Comparison of ENCODE assay signal across 26 cellular contexts in genomic region chrX:38864165-38864564, GRCh38.
DNase-seq lines count a peak whose midpoint lies in the region; ATAC-seq, FAIRE-seq and TF ChIP-seq lines count a peak whose summit lies in the region.
"Had no signal": no experiment of that assay in that cellular context is flagged by ENCODE, and none has a peak within 500 bp of the region (broad histone marks: within the 10 kb centered on the region; RNA-seq: fewer than 3 reads in every experiment).

No MANE protein-coding gene starts in this region.

- intact Hi-C loops in left ventricle myocardium superior (cut with micrococcal nuclease): no loop called here

- no peak for TF ChIP-seq CTCF in astrocyte (IDR thresholded peaks at IDR 0.05; ENCODE audit: insufficient read depth, low read depth, low read length)

- no peak overlapping the region for H3K4me2 ChIP-seq in astrocyte (ENCODE audit: low read length)

- H3K79me2 ChIP-seq in astrocyte (ENCODE audit: insufficient read depth, low read length): no peaks in the 10 kb centered on the region
- H3K79me2 ChIP-seq: parathyroid adenoma had no signal

- ATAC-seq in left ventricle myocardium superior (peak; percentile 66), HG03175 (IDR thresholded peaks at IDR 0.05; ENCODE audit: unreplicated experiment) (no peak)
- ATAC-seq: activated T-cell treated with anti-CD3 and anti-CD28 coated beads, Interleukin-2, amount 50 U/mL, for 72 hours; GM12878; left lobe of liver had no signal

- H4K20me1 ChIP-seq in astrocyte (ENCODE audit: insufficient read depth, low read length): no peaks in the 10 kb centered on the region

- H3K36me3 ChIP-seq in astrocyte (ENCODE audit: insufficient read depth, low read length) (no peaks in the 10 kb centered on the region), small intestine (ENCODE audit: control insufficient read depth in 2 of 2, insufficient read depth in 2 of 2, low read length in 2 of 2) (no peaks in the 10 kb centered on the region)
- H3K36me3 ChIP-seq: esophagus squamous epithelium, sigmoid colon had no signal

- no peak overlapping the region for H3K4me3 Mint-ChIP-seq in astrocyte (ENCODE audit: unreplicated experiment)
- H3K4me3 Mint-ChIP-seq: activated naive CD4-positive, alpha-beta T cell treated with anti-CD3 and anti-CD28 coated beads, Interleukin-2, amount 50 U/mL, for 24 hours; activated T-cell treated with anti-CD3 and anti-CD28 coated beads, Interleukin-2, amount 50 U/mL, for 72 hours; CD8-positive, alpha-beta memory T cell; mesothelial cell of epicardium; nephron progenitor cell had no signal

- no peak overlapping the region for H3K9ac ChIP-seq in astrocyte (ENCODE audit: low read length)
- H3K9ac ChIP-seq: parathyroid adenoma had no signal

- H2AFZ ChIP-seq in astrocyte (ENCODE audit: low read depth, low read length): no peak overlapping the region
- H2AFZ ChIP-seq: parathyroid adenoma had no signal

- WGBS in small intestine, 3 donors: 22 to 50% (median 43%) methylated on average over 1 of the region's 1 CpG

- H3K27me3 Mint-ChIP-seq in astrocyte (ENCODE audit: low read depth, unreplicated experiment): no peaks in the 10 kb centered on the region
- H3K27me3 Mint-ChIP-seq: activated naive CD4-positive, alpha-beta T cell treated with anti-CD3 and anti-CD28 coated beads, Interleukin-2, amount 50 U/mL, for 24 hours; CD8-positive, alpha-beta memory T cell had no signal

- TF ChIP-seq POLR2A in GM12891 (IDR thresholded peaks at IDR 0.05; ENCODE audit: low read depth, low read length): no peak

- H3K4me1 ChIP-seq in astrocyte (ENCODE audit: insufficient read depth, low read length) (no peaks in the 10 kb centered on the region), small intestine (ENCODE audit: control insufficient read depth in 2 of 2, insufficient read depth in 1 of 2, low read depth in 1 of 2, low read length in 1 of 2) (peaks cover 0 to 5% of the 10 kb centered on the region in 2 donors)
- H3K4me1 ChIP-seq: parathyroid adenoma had no signal

- peak; percentile 5 for FAIRE-seq in GM12891 (lab: Jason Lieb, UNC)
- peak; percentile 97 for FAIRE-seq in astrocyte (lab: Jason Lieb, UNC)
- no peak for FAIRE-seq in small intestine (lab: Jason Lieb, UNC)
- FAIRE-seq: GM12878, urothelium cell line had no signal

- H3K9me3 ChIP-seq in astrocyte (ENCODE audit: insufficient read depth, low read depth, low read length): no peaks in the 10 kb centered on the region
- no peaks in the 10 kb centered on the region for H3K9me3 ChIP-seq in small intestine (ENCODE audit: control insufficient read depth, low read depth)
- H3K9me3 ChIP-seq: esophagus squamous epithelium, sigmoid colon had no signal

- peaks cover 7% of the 10 kb centered on the region for H3K4me1 Mint-ChIP-seq in astrocyte (ENCODE audit: low read depth, unreplicated experiment)
- H3K4me1 Mint-ChIP-seq: mesothelial cell of epicardium, nephron progenitor cell had no signal

- no peak overlapping the region for H3K27ac Mint-ChIP-seq in astrocyte (ENCODE audit: unreplicated experiment)
- H3K27ac Mint-ChIP-seq: activated naive CD4-positive, alpha-beta T cell treated with anti-CD3 and anti-CD28 coated beads, Interleukin-2, amount 50 U/mL, for 24 hours; activated T-cell treated with anti-CD3 and anti-CD28 coated beads, Interleukin-2, amount 50 U/mL, for 72 hours; mesothelial cell of epicardium; nephron progenitor cell had no signal

- DNase-seq in GM12891 (ENCODE audit: insufficient read length, low spot score): no peak
- peak; percentile 39 for DNase-seq in astrocyte (ENCODE audit: low read depth)
- no peak for DNase-seq in left ventricle myocardium superior
- DNase-seq in small intestine: peak; percentile 58
- DNase-seq in NCI-H510A (lab: John Stamatoyannopoulos, UW): no peak
- no peak for DNase-seq in epidermal melanocyte (ENCODE audit: insufficient read length, low spot score)
- DNase-seq: activated CD4-positive, CD25-positive, alpha-beta regulatory T cell treated with anti-CD3 and anti-CD28 coated beads, Interleukin-2, amount 50 U/mL, for 72 hours; activated T-cell treated with anti-CD3 and anti-CD28 coated beads, Interleukin-2, amount 50 U/mL, for 72 hours; aorta; CD8-positive, alpha-beta memory T cell; DMS53; effector memory CD4-positive, alpha-beta T cell; esophagus squamous epithelium; head of caudate nucleus; NCI-H187 treated with DMSO at 0.1 percent for 48 hours; NCI-H82; nephron progenitor cell; sigmoid colon; substantia nigra had no signal

- H3K27me3 ChIP-seq in astrocyte (ENCODE audit: insufficient read depth, low read length): no peaks in the 10 kb centered on the region
- no peaks in the 10 kb centered on the region for H3K27me3 ChIP-seq in small intestine (ENCODE audit: control insufficient read depth in 2 of 2, insufficient read depth in 2 of 2, low read length in 2 of 2)
- H3K27me3 ChIP-seq: esophagus squamous epithelium, sigmoid colon had no signal

- H3K36me3 Mint-ChIP-seq in astrocyte (ENCODE audit: low read depth, unreplicated experiment): no peaks in the 10 kb centered on the region
- H3K36me3 Mint-ChIP-seq: activated naive CD4-positive, alpha-beta T cell treated with anti-CD3 and anti-CD28 coated beads, Interleukin-2, amount 50 U/mL, for 24 hours; CD8-positive, alpha-beta memory T cell; mesothelial cell of epicardium had no signal

- H3K4me3 ChIP-seq in astrocyte (ENCODE audit: insufficient read depth, low read depth, low read length) (no peak overlapping the region), small intestine (ENCODE audit: low read depth in 1 of 2, low read length in 2 of 2) (no peak overlapping the region)
- H3K4me3 ChIP-seq: esophagus squamous epithelium, GM12878, sigmoid colon had no signal

- peaks cover 2% of the 10 kb centered on the region for H3K9me3 Mint-ChIP-seq in astrocyte (ENCODE audit: unreplicated experiment)
- H3K9me3 Mint-ChIP-seq: activated naive CD4-positive, alpha-beta T cell treated with anti-CD3 and anti-CD28 coated beads, Interleukin-2, amount 50 U/mL, for 24 hours; activated T-cell treated with anti-CD3 and anti-CD28 coated beads, Interleukin-2, amount 50 U/mL, for 72 hours; CD8-positive, alpha-beta memory T cell had no signal

- H3K27ac ChIP-seq in astrocyte (ENCODE audit: low read depth, low read length) (no peak overlapping the region), small intestine (ENCODE audit: low read depth in 1 of 2, low read length in 1 of 2) (no peak overlapping the region)
- H3K27ac ChIP-seq: esophagus squamous epithelium, parathyroid adenoma, sigmoid colon had no signal

TF ChIP-seq in GM12891, 5 proteins besides CTCF, POLR2A, EP300 and RAD21:
- TF ChIP-seq POLR2AphosphoS5 (IDR thresholded peaks at IDR 0.05; ENCODE audit: low read depth, low read length): no peak
- no peak for TF ChIP-seq POU2F2 (IDR thresholded peaks at IDR 0.05; ENCODE audit: low read depth, low read length)
- TF ChIP-seq TAF1 (IDR thresholded peaks at IDR 0.05; ENCODE audit: low read depth, low read length): no peak
- TF ChIP-seq PAX5 (IDR thresholded peaks at IDR 0.05; ENCODE audit: insufficient read depth, low read length, severe bottlenecking): no peak
- no peak for TF ChIP-seq SPI1 (IDR thresholded peaks at IDR 0.05; ENCODE audit: low read depth, low read length)

Comparison
In these comparisons a context has a peak if more than half of its experiments do, and no peak if none do; other contexts are left out.
1. DNase-seq: peak in astrocyte (single experiment) and small intestine (single experiment); none in GM12891 (single experiment), left ventricle myocardium superior (single experiment), NCI-H510A (single experiment) and epidermal melanocyte (single experiment).